Comparison of ENCODE assay signal across 9 cellular contexts in genomic region chr15:67033521-67033920, GRCh38. TPM values are rescaled to one million over a fixed set of nuclear protein-coding genes. Genes with fewer than 3 reads are reported as not detected.
DNase-seq lines count a peak whose midpoint lies in the region; ATAC-seq and TF ChIP-seq lines count a peak whose summit lies in the region.
"Had no signal": no experiment of that assay in that cellular context is flagged by ENCODE, and none has a peak within 500 bp of the region (broad histone marks: within the 10 kb centered on the region; RNA-seq: fewer than 3 reads in every experiment).

No MANE protein-coding gene starts in this region.

- H3K36me3 Mint-ChIP-seq in CD4-positive, CD25-positive, alpha-beta regulatory T cell: no peaks in the 10 kb centered on the region
- H3K36me3 Mint-ChIP-seq in activated CD4-positive, alpha-beta memory T cell treated with anti-CD3 and anti-CD28 coated beads for 36 hours: no peaks in the 10 kb centered on the region

- H3K4me2 ChIP-seq in parathyroid adenoma (ENCODE audit: low read length): peak overlapping the region; percentile 37

- peak overlapping the region; percentile 19 for H3K4me3 ChIP-seq in CD4-positive, CD25-positive, alpha-beta regulatory T cell (ENCODE audit: low read depth, low read length)
- H3K4me3 ChIP-seq in fibroblast of villous mesenchyme (ENCODE audit: low read depth, low read length) (peak overlapping the region; percentile 29), parathyroid adenoma (ENCODE audit: low read depth, low read length) (no peak overlapping the region)

- TF ChIP-seq CTCF in fibroblast of villous mesenchyme (IDR thresholded peaks at IDR 0.05; ENCODE audit: insufficient read depth, low read depth, low read length) (peak; percentile 2), parathyroid adenoma (IDR thresholded peaks at IDR 0.05) (no peak)

- peak overlapping the region; percentile 33 for H2AFZ ChIP-seq in parathyroid adenoma

- peaks cover 0 to 24% (median 11%) of the 10 kb centered on the region in 4 donors for H3K4me1 Mint-ChIP-seq in CD4-positive, CD25-positive, alpha-beta regulatory T cell
- peaks cover 21% of the 10 kb centered on the region for H3K4me1 Mint-ChIP-seq in activated CD4-positive, alpha-beta memory T cell treated with anti-CD3 and anti-CD28 coated beads for 36 hours (ENCODE audit: low read depth)

- H3K9ac ChIP-seq in parathyroid adenoma: no peak overlapping the region

- CTCF ChIA-PET in activated CD4-positive, alpha-beta memory T cell treated with anti-CD3 and anti-CD28 coated beads for 36 hours (lab: Charles Lee): interaction anchor here (1.2 kb wide), 1 partner anchor 87 kb away, joined by 3 read pairs; no protein-coding TSS in a partner anchor

- H3K4me1 ChIP-seq in CD4-positive, CD25-positive, alpha-beta regulatory T cell (ENCODE audit: control insufficient read depth, insufficient read depth, low read length, poor library complexity, severe bottlenecking): peaks cover 9% of the 10 kb centered on the region
- no peaks in the 10 kb centered on the region for H3K4me1 ChIP-seq in parathyroid adenoma

- intact Hi-C loops in activated CD4-positive, alpha-beta memory T cell treated with anti-CD3 and anti-CD28 coated beads for 36 hours (cut with micrococcal nuclease): loop anchor here (5.0 kb wide), 1 partner anchor 34 kb away; the partner anchor contains the start of gene SMAD3

- peaks cover 0 to 1% (median 0%) of the 10 kb centered on the region in 7 donors for H3K9me3 Mint-ChIP-seq in CD4-positive, CD25-positive, alpha-beta regulatory T cell
- H3K9me3 Mint-ChIP-seq in activated CD4-positive, alpha-beta memory T cell treated with anti-CD3 and anti-CD28 coated beads for 36 hours: no peaks in the 10 kb centered on the region

- H3K79me2 ChIP-seq in parathyroid adenoma: no peaks in the 10 kb centered on the region

- H3K36me3 ChIP-seq in CD4-positive, CD25-positive, alpha-beta regulatory T cell (ENCODE audit: control insufficient read depth, insufficient read depth, low read length): no peaks in the 10 kb centered on the region
- no peaks in the 10 kb centered on the region for H3K36me3 ChIP-seq in parathyroid adenoma (ENCODE audit: control insufficient read depth, insufficient read depth, low read length)

- H3K27ac ChIP-seq in CD4-positive, CD25-positive, alpha-beta regulatory T cell (ENCODE audit: insufficient read depth, low read length, poor library complexity, severe bottlenecking): no peak overlapping the region
- no peak overlapping the region for H3K27ac ChIP-seq in parathyroid adenoma

- peak in 1 of 2 donors; percentile 38 for ATAC-seq in CD4-positive, CD25-positive, alpha-beta regulatory T cell (ENCODE audit: low read depth in 2 of 2)
- ATAC-seq in HG03280 (IDR thresholded peaks at IDR 0.05; ENCODE audit: unreplicated experiment): no peak
- no peak for ATAC-seq in HG03045 (IDR thresholded peaks at IDR 0.05; ENCODE audit: unreplicated experiment)

- no peak overlapping the region for H3K4me3 Mint-ChIP-seq in CD4-positive, CD25-positive, alpha-beta regulatory T cell
- H3K4me3 Mint-ChIP-seq in activated CD4-positive, alpha-beta memory T cell treated with anti-CD3 and anti-CD28 coated beads for 36 hours: peak overlapping the region; percentile 64

- no peaks in the 10 kb centered on the region for H3K9me3 ChIP-seq in CD4-positive, CD25-positive, alpha-beta regulatory T cell (ENCODE audit: control insufficient read depth in 2 of 2, low read length in 2 of 2)
- no peaks in the 10 kb centered on the region for H3K9me3 ChIP-seq in parathyroid adenoma (ENCODE audit: control insufficient read depth, low read length)

- peaks cover 12% of the 10 kb centered on the region for H3K27me3 ChIP-seq in CD4-positive, CD25-positive, alpha-beta regulatory T cell (ENCODE audit: control insufficient read depth, insufficient read depth, low read length)
- H3K27me3 ChIP-seq in parathyroid adenoma (ENCODE audit: control insufficient read depth, insufficient read depth, low read length): no peaks in the 10 kb centered on the region

- POLR2A ChIA-PET in activated CD4-positive, alpha-beta memory T cell treated with anti-CD3 and anti-CD28 coated beads for 36 hours (lab: Charles Lee): interaction anchor here (1.3 kb wide), 1 partner anchor 32 kb away, joined by 3 read pairs; the partner anchor contains the start of gene SMAD3

- peak overlapping the region in 1 of 3 donors; percentile 84 for H3K27ac Mint-ChIP-seq in CD4-positive, CD25-positive, alpha-beta regulatory T cell
- H3K27ac Mint-ChIP-seq in activated CD4-positive, alpha-beta memory T cell treated with anti-CD3 and anti-CD28 coated beads for 36 hours: no peak overlapping the region

- peak in 2 of 3 donors; percentile 10 to 29 for DNase-seq in CD4-positive, CD25-positive, alpha-beta regulatory T cell
- DNase-seq in activated CD4-positive, alpha-beta memory T cell treated with anti-CD3 and anti-CD28 coated beads for 36 hours: peak; percentile 40
- DNase-seq in fibroblast of villous mesenchyme (ENCODE audit: low read depth): no peak
- no peak for DNase-seq in NCI-H1105 treated with DMSO at 0.1 percent for 48 hours (lab: John Stamatoyannopoulos, UW)
- no peak for DNase-seq in UCSD-AML1 (lab: John Stamatoyannopoulos, UW; ENCODE audit: unreplicated experiment)
- DNase-seq: T1000 had no signal

- peaks cover 10% of the 10 kb centered on the region for H3K27me3 Mint-ChIP-seq in CD4-positive, CD25-positive, alpha-beta regulatory T cell
- H3K27me3 Mint-ChIP-seq in activated CD4-positive, alpha-beta memory T cell treated with anti-CD3 and anti-CD28 coated beads for 36 hours: peaks cover 7% of the 10 kb centered on the region

RNA-seq across cellular contexts. Expression of gene SMAD3, which starts 31.9 kb away (rescaled TPM):
- 76.6 TPM for total RNA-seq in CD4-positive, CD25-positive, alpha-beta regulatory T cell
- 10 to 100 TPM; 12.0 to 17.0 (median 14.5) TPM for polyA plus RNA-seq in CD4-positive, CD25-positive, alpha-beta regulatory T cell
- 10 to 100 TPM; 50.2 to 50.5 TPM for total RNA-seq in activated CD4-positive, alpha-beta memory T cell treated with anti-CD3 and anti-CD28 coated beads for 36 hours
- total RNA-seq in fibroblast of villous mesenchyme: 30.3 and 67.8 TPM in 2 replicates

Comparison
In these comparisons a context has a peak if more than half of its experiments do, and no peak if none do; other contexts are left out.
1. DNase-seq: peak in CD4-positive, CD25-positive, alpha-beta regulatory T cell (2 of 3) and activated CD4-positive, alpha-beta memory T cell treated with anti-CD3 and anti-CD28 coated beads for 36 hours (single experiment); none in fibroblast of villous mesenchyme (single experiment), NCI-H1105 treated with DMSO at 0.1 percent for 48 hours (single experiment) and UCSD-AML1 (single experiment).